In the genomic region with DNA sequence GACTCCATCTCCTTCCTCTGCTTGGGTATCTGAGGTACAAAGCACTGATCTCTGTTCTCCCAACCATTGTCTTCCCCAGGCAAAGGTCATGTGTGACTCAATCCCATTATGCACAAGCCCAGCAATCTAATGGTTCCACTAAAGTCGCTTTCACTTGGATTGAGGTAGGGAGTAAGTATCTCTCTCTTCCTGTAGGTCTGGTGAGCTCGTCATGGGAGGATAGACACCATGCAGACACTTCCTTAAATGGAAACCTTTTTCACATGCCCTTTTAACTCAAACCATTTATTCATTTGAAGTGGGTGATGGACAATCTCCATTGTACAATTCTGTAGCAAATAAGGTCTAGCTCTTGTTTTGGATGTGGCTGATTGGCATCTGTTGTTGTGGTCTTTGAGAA, we compare ENCODE assay signal across 8 cellular contexts.
"Had no signal": no experiment of that assay in that cellular context is flagged by ENCODE, and none has a peak within 500 bp of the region (broad histone marks: within the 10 kb centered on the region; RNA-seq: fewer than 3 reads in every experiment).

No MANE protein-coding gene starts in this region.

- H2AFZ ChIP-seq: GM23338 had no signal

- H3K4me3 Mint-ChIP-seq: GM23338, H9 had no signal

- ATAC-seq: GM23338, K562 had no signal

- H3K27ac Mint-ChIP-seq: GM23338, H9 had no signal

- DNase-seq: H9, HCEC 1CT, IMR-90 had no signal

- H3K9me3 Mint-ChIP-seq: GM23338, H9 had no signal

- H3K4me3 ChIP-seq: GM23338, K562 had no signal

- H3K4me2 ChIP-seq: GM23338 had no signal

- FAIRE-seq: H1, H54, HTR-8/SVneo, K562 had no signal
